In the genomic region with DNA sequence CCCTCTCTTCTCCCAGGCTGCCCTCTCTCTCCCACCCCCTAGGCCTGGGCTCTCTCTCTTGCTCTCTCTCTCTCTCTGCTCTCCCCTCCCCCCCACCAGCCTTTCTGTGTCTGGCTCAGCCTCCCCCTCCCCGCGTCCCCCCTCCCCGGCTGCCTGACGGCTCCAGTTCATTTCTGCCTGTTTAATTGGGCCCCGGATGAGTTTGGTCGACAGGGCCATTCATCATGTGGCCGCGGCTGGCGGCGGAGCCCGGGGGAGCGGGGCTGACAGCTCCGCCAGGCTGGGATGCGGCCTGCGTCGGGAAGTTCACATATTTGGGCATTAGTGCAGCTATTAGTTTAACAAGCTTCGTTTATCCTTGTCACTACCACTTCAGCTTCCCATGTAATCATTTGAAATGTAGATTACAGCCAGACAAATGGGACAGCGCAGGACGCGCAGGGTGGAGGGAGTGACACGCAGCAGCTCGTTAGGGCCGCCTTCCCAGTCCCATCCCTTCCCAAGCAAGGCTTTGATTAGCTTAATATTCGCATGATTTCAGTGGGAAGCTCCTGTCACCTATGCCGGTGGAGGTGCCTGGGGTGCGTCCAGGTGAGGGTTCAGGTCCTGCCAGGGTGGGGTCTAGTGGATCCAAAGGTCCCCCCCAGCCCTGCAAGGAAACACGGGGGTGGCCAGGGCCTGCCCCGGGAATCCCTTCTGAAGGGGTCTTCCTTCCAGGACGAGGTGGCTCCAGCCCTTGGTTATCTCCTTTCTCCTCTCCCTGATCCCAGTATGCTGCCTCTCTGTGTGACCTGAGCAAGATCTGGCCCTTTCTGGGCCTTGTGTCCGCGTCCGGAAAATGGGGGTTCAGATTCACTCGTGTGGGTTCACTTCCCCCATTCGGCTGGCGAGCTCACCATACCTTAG, we compare ENCODE assay signal across 12 cellular contexts.
A peak's percentile ranks its signal among the peaks of the same experiment; 100 is the strongest.
DNase-seq lines count a peak whose midpoint lies in the region; ATAC-seq and TF ChIP-seq lines count a peak whose summit lies in the region.
"Had no signal": no experiment of that assay in that cellular context is flagged by ENCODE, and none has a peak within 500 bp of the region (broad histone marks: within the 10 kb centered on the region; RNA-seq: fewer than 3 reads in every experiment).

No MANE protein-coding gene starts in this region.

- TF ChIP-seq CTCF in nephron (IDR thresholded peaks at IDR 0.05; ENCODE audit: unreplicated experiment in 3 of 3), result no peak

- H3K36me3 Mint-ChIP-seq in nephron (ENCODE audit: low read depth), result no peaks in the 10 kb centered on the region
- no peaks in the 10 kb centered on the region for H3K36me3 Mint-ChIP-seq in activated T-cell treated with anti-CD3 and anti-CD28 coated beads, Interleukin-2, amount 50 U/mL, for 72 hours (ENCODE audit: insufficient read depth in 2 of 2)

- H3K4me1 Mint-ChIP-seq in nephron, result peaks cover 34% of the 10 kb centered on the region
- peaks cover 6% of the 10 kb centered on the region for H3K4me1 Mint-ChIP-seq in activated T-cell treated with anti-CD3 and anti-CD28 coated beads, Interleukin-2, amount 50 U/mL, for 72 hours (ENCODE audit: low read depth)

- intact Hi-C loops in Right ventricle myocardium superior (cut with DNase I), result no loop called here
- intact Hi-C loops in Right ventricle myocardium inferior (cut with DNase I), result no loop called here

- ATAC-seq in Right ventricle myocardium superior (ENCODE audit: poor library complexity) (peak; percentile 31), Right ventricle myocardium inferior (no peak), GM21367 (IDR thresholded peaks at IDR 0.05; ENCODE audit: unreplicated experiment) (no peak)
- ATAC-seq in activated T-cell treated with anti-CD3 and anti-CD28 coated beads, Interleukin-2, amount 50 U/mL, for 72 hours (replicated peaks in 1 of 2), result no peak

- H3K27ac Mint-ChIP-seq in nephron, result peak overlapping the region; percentile 46 to 98 (median 81)
- no peak overlapping the region for H3K27ac Mint-ChIP-seq in activated T-cell treated with anti-CD3 and anti-CD28 coated beads, Interleukin-2, amount 50 U/mL, for 72 hours
- H3K27ac Mint-ChIP-seq: T-helper 1 cell treated with Interleukin-12 subunit alpha and Interleukin-12 subunit beta and Interleukin-4 antibody, amounts not matched to agents 30 μg/mL and 1 μg/mL, for 36 hours had no signal

- peak overlapping the region; percentile 52 to 80 (median 74) for H3K4me3 Mint-ChIP-seq in nephron
- H3K4me3 Mint-ChIP-seq in activated T-cell treated with anti-CD3 and anti-CD28 coated beads, Interleukin-2, amount 50 U/mL, for 72 hours, result peak overlapping the region in 1 of 2 donors; percentile 5
- H3K4me3 Mint-ChIP-seq: T-helper 1 cell treated with Interleukin-12 subunit alpha and Interleukin-12 subunit beta and Interleukin-4 antibody, amounts not matched to agents 30 μg/mL and 1 μg/mL, for 36 hours had no signal

- H3K27me3 Mint-ChIP-seq in nephron (ENCODE audit: low read depth), result peaks cover 58% of the 10 kb centered on the region
- H3K27me3 Mint-ChIP-seq in activated T-cell treated with anti-CD3 and anti-CD28 coated beads, Interleukin-2, amount 50 U/mL, for 72 hours (ENCODE audit: low read depth), result peaks cover 45% of the 10 kb centered on the region

- no peaks in the 10 kb centered on the region for H3K9me3 Mint-ChIP-seq in nephron
- H3K9me3 Mint-ChIP-seq in activated T-cell treated with anti-CD3 and anti-CD28 coated beads, Interleukin-2, amount 50 U/mL, for 72 hours, result no peaks in the 10 kb centered on the region
- H3K9me3 Mint-ChIP-seq: T-helper 1 cell treated with Interleukin-12 subunit alpha and Interleukin-12 subunit beta and Interleukin-4 antibody, amounts not matched to agents 30 μg/mL and 1 μg/mL, for 36 hours had no signal

- DNase-seq in Right ventricle myocardium superior (no peak), Right ventricle myocardium inferior (ENCODE audit: missing footprints) (no peak), globus pallidus (ENCODE audit: low spot score) (peak; percentile 24), cortex of kidney (lab: John Stamatoyannopoulos, UW) (no peak), T-helper 9 cell (no peak)
- DNase-seq in activated T-cell treated with anti-CD3 and anti-CD28 coated beads, Interleukin-2, amount 50 U/mL, for 72 hours, result no peak
- DNase-seq: NCI-H1930; stimulated activated CD4-positive, alpha-beta T cell treated with anti-CD3 and anti-CD28 coated beads, Interleukin-12 subunit alpha, Interleukin-12 subunit beta, amount 100 ng/mL, for 4 hours; stimulated activated naive CD4-positive, alpha-beta T cell treated with Interleukin-2 at 50 U/mL for 16 hours had no signal
